8 cellular contexts compared by ENCODE assay signal in genomic region chr1:32241011-32241763, GRCh38. TPM values are rescaled to one million over a fixed set of nuclear protein-coding genes. Genes with fewer than 3 reads are reported as not detected.
DNase-seq lines count a peak whose midpoint lies in the region; ATAC-seq and TF ChIP-seq lines count a peak whose summit lies in the region.

No MANE protein-coding gene starts in this region.

- no CpG with 5 or more reads among the region's 54 CpGs for WGBS in iPS DF 6.9 (ENCODE audit: insufficient coverage, insufficient read length)

- H3K4me3 ChIP-seq in NT2/D1 (ENCODE audit: insufficient read length, low read depth): peak overlapping the region; percentile 68
- H3K4me3 ChIP-seq in astrocyte of the cerebellum (ENCODE audit: low read depth, low read length): peak overlapping the region; percentile 40
- peak overlapping the region; percentile 71; the same call in 1 of the 2 replicates for H3K4me3 ChIP-seq in iPS DF 6.9 (ENCODE audit: low read length)

- peaks cover 9% of the 10 kb centered on the region for H3K4me1 ChIP-seq in NT2/D1 (ENCODE audit: insufficient read depth, insufficient read length)
- no peaks in the 10 kb centered on the region for H3K4me1 ChIP-seq in iPS DF 6.9 (ENCODE audit: control insufficient read depth, insufficient read depth, low read length)

- peaks cover 14% of the 10 kb centered on the region for H3K36me3 Mint-ChIP-seq in Calu3 (ENCODE audit: insufficient read depth, unreplicated experiment)

- peaks cover 4% of the 10 kb centered on the region for H3K36me3 ChIP-seq in NT2/D1 (ENCODE audit: insufficient read depth, insufficient read length, low read length)
- H3K36me3 ChIP-seq in iPS DF 6.9 (ENCODE audit: control insufficient read depth, insufficient read depth, low read length): no peaks in the 10 kb centered on the region

- H3K27me3 Mint-ChIP-seq in Calu3 (ENCODE audit: unreplicated experiment): no peaks in the 10 kb centered on the region

- in situ Hi-C loops in astrocyte of the cerebellum (cut with HindIII; ENCODE audit: low sequenced_read_pairs): loop anchor here (5.0 kb wide), 1 partner anchor 81 kb away; no protein-coding TSS in a partner anchor

- ATAC-seq in GM21619 (IDR thresholded peaks at IDR 0.05; ENCODE audit: unreplicated experiment): peak; percentile 45
- no peak for ATAC-seq in HG03095 (IDR thresholded peaks at IDR 0.05; ENCODE audit: unreplicated experiment)

- peak overlapping the region; percentile 88 for H3K4me3 Mint-ChIP-seq in Calu3 (ENCODE audit: low read depth, unreplicated experiment)

- H3K27me3 ChIP-seq in NT2/D1 (ENCODE audit: insufficient read depth, insufficient read length) (no peaks in the 10 kb centered on the region), iPS DF 6.9 (ENCODE audit: control insufficient read depth, insufficient read depth, low read length) (no peaks in the 10 kb centered on the region)

- H3K9ac ChIP-seq in NT2/D1 (ENCODE audit: insufficient read length, low read depth): peak overlapping the region; percentile 89

- H3K27ac Mint-ChIP-seq in Calu3 (ENCODE audit: unreplicated experiment): peak overlapping the region; percentile 64

- intact Hi-C loops in Calu3 (cut with micrococcal nuclease; ENCODE audit: unreplicated experiment): loop anchor here (5.0 to 10.0 kb wide), 2 partner anchors 54 to 76 kb away; partner anchors contain the start of gene HDAC1

- no peaks in the 10 kb centered on the region for H3K9me3 Mint-ChIP-seq in Calu3 (ENCODE audit: low read depth, unreplicated experiment)

- no peak for TF ChIP-seq CTCF in Calu3 (IDR thresholded peaks at IDR 0.05; ENCODE audit: unreplicated experiment)
- peak; percentile 2 for TF ChIP-seq CTCF in astrocyte of the cerebellum (IDR thresholded peaks at IDR 0.05; ENCODE audit: low read depth, low read length, missing control alignments)

- no TSS peak for BruUV-seq in Calu3 (replicated peaks; lab: Mats Ljungman, UMichigan)

- no peaks in the 10 kb centered on the region for H3K4me1 Mint-ChIP-seq in Calu3 (ENCODE audit: low read depth, unreplicated experiment)

- DNase-seq in Calu3 (peak; percentile 64), NT2/D1 (ENCODE audit: low read depth, low spot score) (no peak), astrocyte of the cerebellum (ENCODE audit: low read depth) (no peak), iPS DF 6.9 (ENCODE audit: low read depth, low spot score) (no peak), putamen (ENCODE audit: low spot score) (peak; percentile 50), T1000 (lab: John Stamatoyannopoulos, UW) (no peak)

- no peak overlapping the region for H3K27ac ChIP-seq in iPS DF 6.9 (ENCODE audit: low read length)

- CTCF ChIA-PET in Calu3 (lab: Charles Lee): interaction anchor here (0.6 to 1.9 kb wide), 10 partner anchors 9 to 1895 kb away, joined by 3 to 15 read pairs (median 4); no protein-coding TSS in a partner anchor

- H3K9me3 ChIP-seq in NT2/D1 (ENCODE audit: insufficient read depth, low read length) (no peaks in the 10 kb centered on the region), iPS DF 6.9 (ENCODE audit: control insufficient read depth, insufficient read depth, low read length) (no peaks in the 10 kb centered on the region)

RNA-seq across cellular contexts. Expression of gene FAM167B, which starts 5.8 kb away (rescaled TPM):
- total RNA-seq in Calu3 (2022): 1.5 and 1.8 TPM in 2 replicates

RNA-seq across cellular contexts. Expression of gene LCK, which starts 9.9 kb away (rescaled TPM):
- 0.66 and 0.88 TPM in 2 replicates for total RNA-seq in Calu3 (2022)

RNA-seq across cellular contexts. Expression of gene EIF3I, which starts 19.0 kb away (rescaled TPM):
- 178 and 186 TPM in 2 replicates for total RNA-seq in Calu3 (2022)

RNA-seq across cellular contexts. Expression of gene TMEM234, which starts 19.0 kb away (rescaled TPM):
- total RNA-seq in Calu3 (2022): 31.6 and 35.5 TPM in 2 replicates

RNA-seq across cellular contexts. Expression of gene DCDC2B, which starts 32.3 kb away (rescaled TPM):
- total RNA-seq in Calu3 (2022): not detected in 2 replicates

Comparison
In these comparisons a context has a peak if more than half of its experiments do, and no peak if none do; other contexts are left out.
1. DNase-seq: peak in Calu3 (single experiment) and putamen (single experiment); none in NT2/D1 (single experiment), astrocyte of the cerebellum (single experiment), iPS DF 6.9 (single experiment) and T1000 (single experiment).
2. Peak in every context shown above with its lines, with median percentiles within 50 percentile points of each other: H3K4me3 ChIP-seq.